ENCODE assay signal across 14 cellular contexts in the genomic region with DNA sequence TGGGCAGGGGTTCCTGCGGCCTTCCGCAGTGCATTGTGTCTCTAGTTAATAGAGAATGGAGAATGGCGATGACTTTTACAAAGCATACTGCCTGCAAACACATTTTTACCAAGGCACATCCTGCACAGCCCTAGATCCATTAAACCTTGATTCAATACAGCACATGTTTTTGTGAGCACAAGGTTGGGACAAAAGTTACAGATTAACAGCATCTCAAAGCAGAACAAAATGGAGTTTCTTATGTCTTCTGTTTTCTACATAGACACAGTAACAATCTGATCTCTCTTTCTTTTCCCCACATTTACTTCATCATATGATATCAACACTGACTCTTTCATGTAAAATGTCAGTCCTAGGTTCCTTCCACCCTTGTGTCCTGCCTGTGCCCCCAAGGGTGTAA.
DNase-seq lines count a peak whose midpoint lies in the region; ATAC-seq and TF ChIP-seq lines count a peak whose summit lies in the region.
"Had no signal": no experiment of that assay in that cellular context is flagged by ENCODE, and none has a peak within 500 bp of the region (broad histone marks: within the 10 kb centered on the region; RNA-seq: fewer than 3 reads in every experiment).

No MANE protein-coding gene starts in this region.

- H3K27me3 Mint-ChIP-seq in endothelial cell (ENCODE audit: unreplicated experiment) = peaks cover 5% of the 10 kb centered on the region

- no peak for TF ChIP-seq CTCF in left ventricle myocardium inferior (IDR thresholded peaks at IDR 0.05; ENCODE audit: borderline replicate concordance)
- no peak for TF ChIP-seq CTCF in right atrium auricular region (IDR thresholded peaks at IDR 0.05)
- TF ChIP-seq CTCF in endothelial cell (IDR thresholded peaks at IDR 0.05; ENCODE audit: unreplicated experiment) = no peak

- no peak overlapping the region for H2BK12ac ChIP-seq in neuronal stem cell (ENCODE audit: low read length)

- H3K4me1 ChIP-seq in left ventricle myocardium inferior (peaks cover 27% of the 10 kb centered on the region), right atrium auricular region (peaks cover 0 to 30% of the 10 kb centered on the region in 2 donors), neuronal stem cell (ENCODE audit: control insufficient read depth in 2 of 2, insufficient read depth in 1 of 2, low read depth in 1 of 2, low read length in 2 of 2) (peaks cover 32 to 48% of the 10 kb centered on the region in 2 donors)

- H3K27ac ChIP-seq in left ventricle myocardium inferior (replicated peaks) = peak overlapping the region; percentile 82
- H3K27ac ChIP-seq in right atrium auricular region = no peak overlapping the region
- peak overlapping the region; percentile 84 for H3K27ac ChIP-seq in neuronal stem cell (replicated peaks; ENCODE audit: low read length)
- H3K27ac ChIP-seq: KMS-11 had no signal

- H2AFZ ChIP-seq in neuronal stem cell (ENCODE audit: low read length) = peak overlapping the region; percentile 25

- H3K27me3 ChIP-seq in left ventricle myocardium inferior (ENCODE audit: low read depth) (peaks cover 25% of the 10 kb centered on the region), right atrium auricular region (no peaks in the 10 kb centered on the region), neuronal stem cell (ENCODE audit: control insufficient read depth in 3 of 3, insufficient read depth in 3 of 3, low read depth in 1 of 3, low read length in 3 of 3) (no peaks in the 10 kb centered on the region)
- H3K27me3 ChIP-seq: MG63 had no signal

- no peak overlapping the region for H3K4me2 ChIP-seq in neuronal stem cell (ENCODE audit: insufficient read depth, low read length, poor library complexity, severe bottlenecking)
- H3K4me2 ChIP-seq: KMS-11 had no signal

- no peak overlapping the region for H3K4ac ChIP-seq in neuronal stem cell (ENCODE audit: low read length)

- H2BK120ac ChIP-seq in neuronal stem cell (ENCODE audit: low read depth, low read length) = no peak overlapping the region

- H4K8ac ChIP-seq in neuronal stem cell (ENCODE audit: low read depth, low read length) = no peak overlapping the region

- H3K36me3 ChIP-seq in left ventricle myocardium inferior = no peaks in the 10 kb centered on the region
- no peaks in the 10 kb centered on the region for H3K36me3 ChIP-seq in right atrium auricular region
- no peaks in the 10 kb centered on the region for H3K36me3 ChIP-seq in neuronal stem cell (replicated peaks in 1 of 2; ENCODE audit: control insufficient read depth in 2 of 2, insufficient read depth in 2 of 2, low read length in 2 of 2)
- H3K36me3 ChIP-seq: MG63 had no signal

- peaks cover 53% of the 10 kb centered on the region for H3K4me1 Mint-ChIP-seq in endothelial cell (ENCODE audit: unreplicated experiment)

- no peak overlapping the region for H2AK5ac ChIP-seq in neuronal stem cell (ENCODE audit: low read depth, low read length)

- no peak for ATAC-seq in HG03520 (IDR thresholded peaks at IDR 0.05; ENCODE audit: unreplicated experiment)
- ATAC-seq: PC-3 had no signal

- H3K18ac ChIP-seq in neuronal stem cell (ENCODE audit: low read length) = no peak overlapping the region

- peaks cover 8% of the 10 kb centered on the region for H3K79me1 ChIP-seq in neuronal stem cell (ENCODE audit: low read depth, low read length)

- H3K9ac ChIP-seq in neuronal stem cell (ENCODE audit: low read depth, low read length, poor library complexity) = no peak overlapping the region
- H3K9ac ChIP-seq: KMS-11 had no signal

- H4K91ac ChIP-seq in neuronal stem cell (ENCODE audit: low read depth, low read length, poor library complexity) = no peak overlapping the region

- H2BK5ac ChIP-seq in neuronal stem cell (ENCODE audit: low read length) = no peak overlapping the region

- no peak overlapping the region for H3K23ac ChIP-seq in neuronal stem cell (ENCODE audit: low read depth, low read length, poor library complexity)

- peaks cover 27% of the 10 kb centered on the region for H3K36me3 Mint-ChIP-seq in endothelial cell (ENCODE audit: low read depth, unreplicated experiment)

- no CpG with 5 or more reads among the region's 3 CpGs for WGBS in neuronal stem cell (ENCODE audit: extremely low coverage in 2 of 2, insufficient read length in 2 of 2, insufficient replicate concordance in 1 of 2), 2 donors

- no peak overlapping the region for H2BK15ac ChIP-seq in neuronal stem cell (ENCODE audit: low read length)

- H3K9me3 ChIP-seq in left ventricle myocardium inferior (replicated peaks) (no peaks in the 10 kb centered on the region), right atrium auricular region (no peaks in the 10 kb centered on the region), neuronal stem cell (replicated peaks in 1 of 2; ENCODE audit: control insufficient read depth in 2 of 2, insufficient read depth in 1 of 2, low read depth in 1 of 2, low read length in 2 of 2) (peaks cover 0 to 5% of the 10 kb centered on the region in 2 donors)
- H3K9me3 ChIP-seq: MG63 had no signal

- H3K27ac Mint-ChIP-seq in endothelial cell (ENCODE audit: unreplicated experiment) = peak overlapping the region; percentile 68

- H3K14ac ChIP-seq in neuronal stem cell (ENCODE audit: low read length) = no peak overlapping the region

- no peak for DNase-seq in left ventricle myocardium inferior
- no peak for DNase-seq in right atrium auricular region (ENCODE audit: low spot score)
- no peak for DNase-seq in endothelial cell (ENCODE audit: low spot score)
- DNase-seq in neuronal stem cell (ENCODE audit: low spot score) = no peak
- no peak for DNase-seq in GM19240 (ENCODE audit: insufficient read length, low spot score)
- no peak for DNase-seq in dedifferentiated amniotic fluid mesenchymal stem cell (ENCODE audit: extremely low spot score)
- no peak for DNase-seq in SK-N-DZ (ENCODE audit: low spot score)
- DNase-seq: DMS53, MG63, NCI-H1092 treated with DMSO at 0.1 percent for 48 hours, NCI-H1694, PC-3 had no signal

- peak overlapping the region; percentile 99 for H3K4me3 Mint-ChIP-seq in endothelial cell (ENCODE audit: unreplicated experiment)

- H3K4me3 ChIP-seq in left ventricle myocardium inferior = no peak overlapping the region
- no peak overlapping the region for H3K4me3 ChIP-seq in right atrium auricular region
- H3K4me3 ChIP-seq in neuronal stem cell (ENCODE audit: low read length in 2 of 2) = no peak overlapping the region
- H3K4me3 ChIP-seq: MG63 had no signal

- no peaks in the 10 kb centered on the region for H3K9me3 Mint-ChIP-seq in endothelial cell (ENCODE audit: unreplicated experiment)

- intact Hi-C loops in left ventricle myocardium inferior (cut with micrococcal nuclease) = no loop called here

Comparison
In these comparisons a context has a peak if more than half of its experiments do, and no peak if none do; other contexts are left out.
1. H3K27ac ChIP-seq: peak in left ventricle myocardium inferior (single experiment) and neuronal stem cell (single experiment); none in right atrium auricular region (0 of 2).